8 cellular contexts compared by ENCODE assay signal in genomic region chr4:26319467-26320158, GRCh38. TPM values are rescaled to one million over a fixed set of nuclear protein-coding genes. Genes with fewer than 3 reads are reported as not detected.
DNase-seq lines count a peak whose midpoint lies in the region; ATAC-seq and TF ChIP-seq lines count a peak whose summit lies in the region.

No MANE protein-coding gene starts in this region.

- peaks cover 46% of the 10 kb centered on the region for H3K79me2 ChIP-seq in DND-41 (ENCODE audit: insufficient read depth, low read length)

- peaks cover 32% of the 10 kb centered on the region for H4K20me1 ChIP-seq in DND-41 (ENCODE audit: insufficient read depth, low read length)

- H3K4me3 ChIP-seq in DND-41 (ENCODE audit: low read depth in 1 of 2, low read length in 2 of 2): peak overlapping the region; percentile 50 to 84
- peak overlapping the region; percentile 66 to 86 (median 82) for H3K4me3 ChIP-seq in esophagus muscularis mucosa
- peak overlapping the region; percentile 75 to 91 for H3K4me3 ChIP-seq in muscle layer of duodenum (ENCODE audit: low read depth in 1 of 2, low read length in 2 of 2)

- H3K27ac ChIP-seq in DND-41 (ENCODE audit: low read length) (peak overlapping the region; percentile 79), esophagus muscularis mucosa (replicated peaks in 1 of 4) (peak overlapping the region; percentile 90 to 98 (median 95)), muscle layer of duodenum (ENCODE audit: low read length) (peak overlapping the region; percentile 96)

- peak; percentile 29 for TF ChIP-seq POLR2A in esophagus muscularis mucosa (IDR thresholded peaks at IDR 0.05; ENCODE audit: low read depth)

- H3K9ac ChIP-seq in DND-41 (ENCODE audit: low read depth, low read length): peak overlapping the region; percentile 73

- H3K27me3 Mint-ChIP-seq in activated T-cell treated with anti-CD3 and anti-CD28 coated beads, Interleukin-2, amount 50 U/mL, for 72 hours (ENCODE audit: low read depth): no peaks in the 10 kb centered on the region

- WGBS in esophagus muscularis mucosa: 0% methylated on average over 24 of the region's 60 CpGs

- H3K27ac Mint-ChIP-seq in activated T-cell treated with anti-CD3 and anti-CD28 coated beads, Interleukin-2, amount 50 U/mL, for 72 hours: peak overlapping the region; percentile 100

- peak overlapping the region; percentile 86 for H2AFZ ChIP-seq in DND-41 (ENCODE audit: low read depth, low read length)

- peaks cover 7 to 15% of the 10 kb centered on the region in 2 donors for H3K9me3 Mint-ChIP-seq in activated T-cell treated with anti-CD3 and anti-CD28 coated beads, Interleukin-2, amount 50 U/mL, for 72 hours

- H3K9me3 ChIP-seq in DND-41 (ENCODE audit: insufficient read depth, low read length, severe bottlenecking): peaks cover 4% of the 10 kb centered on the region
- peaks cover 0 to 7% (median 3%) of the 10 kb centered on the region in 4 donors for H3K9me3 ChIP-seq in esophagus muscularis mucosa
- H3K9me3 ChIP-seq in muscle layer of duodenum (ENCODE audit: control insufficient read depth in 1 of 2, low read length in 2 of 2): peaks cover 0 to 5% of the 10 kb centered on the region in 2 donors

- no peak for TF ChIP-seq EP300 in esophagus muscularis mucosa (IDR thresholded peaks at IDR 0.05)

- H3K36me3 Mint-ChIP-seq in activated T-cell treated with anti-CD3 and anti-CD28 coated beads, Interleukin-2, amount 50 U/mL, for 72 hours (ENCODE audit: insufficient read depth in 2 of 2): peaks cover 22 to 25% of the 10 kb centered on the region in 2 donors

- TF ChIP-seq CTCF in DND-41 (IDR thresholded peaks at IDR 0.05; ENCODE audit: borderline replicate concordance, extremely low read depth, low read length, poor library complexity, severe bottlenecking) (no peak), esophagus muscularis mucosa (IDR thresholded peaks at IDR 0.05) (peak in 1 of 3 experiments; percentile 34)

- intact Hi-C loops in esophagus muscularis mucosa (cut with DNase I): loop anchor here (5.0 kb wide), 2 partner anchors 237 to 292 kb away; no protein-coding TSS in a partner anchor

- peak; percentile 81 for ATAC-seq in DND-41 (ENCODE audit: insufficient read depth, low read depth)
- peak; percentile 76 for ATAC-seq in GM21737 (IDR thresholded peaks at IDR 0.05; ENCODE audit: unreplicated experiment)
- ATAC-seq in activated T-cell treated with anti-CD3 and anti-CD28 coated beads, Interleukin-2, amount 50 U/mL, for 72 hours (replicated peaks in 1 of 2): peak; percentile 76 to 79

- H3K4me1 Mint-ChIP-seq in activated T-cell treated with anti-CD3 and anti-CD28 coated beads, Interleukin-2, amount 50 U/mL, for 72 hours (ENCODE audit: low read depth): peaks cover 38% of the 10 kb centered on the region

- H3K4me3 Mint-ChIP-seq in activated T-cell treated with anti-CD3 and anti-CD28 coated beads, Interleukin-2, amount 50 U/mL, for 72 hours: peak overlapping the region; percentile 97

- H3K4me2 ChIP-seq in DND-41 (ENCODE audit: insufficient read depth, low read length): peak overlapping the region; percentile 96

- H3K4me1 ChIP-seq in DND-41 (ENCODE audit: insufficient read depth, low read length) (peaks cover 33% of the 10 kb centered on the region), esophagus muscularis mucosa (peaks cover 24 to 40% (median 34%) of the 10 kb centered on the region in 4 donors), muscle layer of duodenum (ENCODE audit: control insufficient read depth in 1 of 2, insufficient read depth in 2 of 2, low read length in 2 of 2) (peaks cover 5 to 28% of the 10 kb centered on the region in 2 donors)

- H3K36me3 ChIP-seq in DND-41 (ENCODE audit: insufficient read depth, low read length): no peaks in the 10 kb centered on the region; the same call in 1 of the 2 replicates
- no peaks in the 10 kb centered on the region for H3K36me3 ChIP-seq in esophagus muscularis mucosa
- H3K36me3 ChIP-seq in muscle layer of duodenum (ENCODE audit: control insufficient read depth in 1 of 2, insufficient read depth in 2 of 2, low read length in 2 of 2): no peaks in the 10 kb centered on the region

- DNase-seq in DND-41 (peak; percentile 98), KG1 (lab: John Stamatoyannopoulos, UW) (peak; percentile 90), esophagus muscularis mucosa (ENCODE audit: extremely low spot score) (peak; percentile 99)
- DNase-seq in activated T-cell treated with anti-CD3 and anti-CD28 coated beads, Interleukin-2, amount 50 U/mL, for 72 hours: peak; percentile 98 to 99
- DNase-seq in stimulated activated CD8-positive, alpha-beta memory T cell treated with anti-CD3 and anti-CD28 coated beads, Interleukin-7, amount 100 ng/mL, for 24 hours (ENCODE audit: low read depth): peak; percentile 93

- H3K27me3 ChIP-seq in DND-41 (ENCODE audit: insufficient read depth, low read length, poor library complexity) (no peaks in the 10 kb centered on the region), esophagus muscularis mucosa (no peaks in the 10 kb centered on the region), muscle layer of duodenum (ENCODE audit: low read depth, low read length) (no peaks in the 10 kb centered on the region)

TF ChIP-seq in PFSK-1, 5 proteins besides CTCF, POLR2A, EP300 and RAD21:
- TF ChIP-seq POLR2AphosphoS5 (IDR thresholded peaks at IDR 0.05; ENCODE audit: low read depth, low read length) (no peak; the same call in 1 of the 2 replicates), REST (IDR thresholded peaks at IDR 0.05; ENCODE audit: insufficient read depth in 1 of 2, low read depth in 2 of 2, low read length in 2 of 2) (no peak), TAF1 (IDR thresholded peaks at IDR 0.05; ENCODE audit: borderline replicate concordance, insufficient read depth, low read length) (peak; percentile 75; the same call in 1 of the 2 replicates), SIN3A (IDR thresholded peaks at IDR 0.05; ENCODE audit: borderline replicate concordance, insufficient read depth, low read length) (peak; percentile 90; the same call in 1 of the 2 replicates), FOXP2 (optimal IDR thresholded peaks at IDR 0.05; ENCODE audit: borderline replicate concordance, extremely low read depth, extremely low read length, insufficient read depth) (no peak)

RNA-seq across cellular contexts. Expression of gene RBPJ, which starts 1.2 kb away (rescaled TPM):
- polyA plus RNA-seq in PFSK-1 (2012; ENCODE audit: insufficient read length, low read depth): 18.4 TPM
- total RNA-seq in activated T-cell treated with anti-CD3 and anti-CD28 coated beads, Interleukin-2, amount 50 U/mL, for 72 hours: 100 to 1,000 TPM; 104 to 136 TPM
- 10 to 100 TPM; 49.7 to 75.2 (median 60.8) TPM for total RNA-seq in esophagus muscularis mucosa

Comparison
In these comparisons a context has a peak if more than half of its experiments do, and no peak if none do; other contexts are left out.
1. Peak in every context shown above with its lines: DNase-seq, ATAC-seq, H3K4me3 ChIP-seq and H3K27ac ChIP-seq.